In the genomic region with DNA sequence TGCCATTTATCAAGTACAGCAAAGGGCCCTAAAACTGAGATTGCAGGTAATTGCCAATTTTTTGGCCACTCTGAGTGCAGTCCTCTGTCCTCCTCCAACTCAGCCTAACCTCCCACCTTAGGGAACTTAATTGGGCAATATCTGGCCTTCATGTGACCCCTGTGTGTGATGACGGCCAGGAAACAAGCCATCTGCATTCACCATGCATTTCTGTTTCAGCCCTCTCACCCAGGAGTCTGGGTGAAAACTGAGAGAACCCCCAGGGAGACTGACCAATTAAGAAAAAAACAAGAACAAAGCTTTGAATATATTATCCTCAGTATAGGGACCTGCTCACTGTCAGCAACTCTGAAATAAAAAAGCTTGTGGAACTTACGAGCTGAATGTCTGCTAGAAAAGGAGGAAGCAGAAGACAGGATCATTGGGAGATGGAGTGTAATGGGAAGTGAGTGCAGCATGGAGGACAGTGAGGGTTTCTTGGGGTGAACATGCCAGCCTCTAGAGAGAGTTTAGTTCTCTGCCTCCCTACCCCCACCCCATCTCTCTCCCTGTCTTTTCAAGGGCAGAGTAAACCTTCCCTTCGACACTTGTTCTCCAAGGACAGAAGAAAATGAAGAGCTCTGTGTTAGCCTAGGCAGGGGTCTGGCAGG, we compare ENCODE assay signal across 8 cellular contexts. TPM values are rescaled to one million over a fixed set of nuclear protein-coding genes. Genes with fewer than 3 reads are reported as not detected.
DNase-seq lines count a peak whose midpoint lies in the region; ATAC-seq and TF ChIP-seq lines count a peak whose summit lies in the region.

No MANE protein-coding gene starts in this region.

- no peaks in the 10 kb centered on the region for H3K36me3 ChIP-seq in heart left ventricle
- no peaks in the 10 kb centered on the region for H3K36me3 ChIP-seq in stomach smooth muscle (ENCODE audit: control insufficient read depth in 2 of 2, insufficient read depth in 2 of 2, low read length in 2 of 2)

- intact Hi-C loops in heart left ventricle (cut with DNase I): no loop called here

- no peak for TF ChIP-seq POLR2A in heart left ventricle (IDR thresholded peaks at IDR 0.05)

- H3K4me3 ChIP-seq in heart left ventricle (peak overlapping the region in 4 of 12 donors; percentile 1 to 29 (median 17)), stomach smooth muscle (ENCODE audit: low read length in 2 of 2) (peak overlapping the region; percentile 35 to 50)

- 24 to 40% (median 31%) methylated on average over 3 of the region's 3 CpGs for WGBS in heart left ventricle, 4 donors

- ATAC-seq in heart left ventricle: peak; percentile 17 to 71 (median 67)
- no peak for ATAC-seq in HG03045 (IDR thresholded peaks at IDR 0.05; ENCODE audit: unreplicated experiment)

- TF ChIP-seq CTCF in heart left ventricle (IDR thresholded peaks at IDR 0.05): no peak
- no peak for TF ChIP-seq CTCF in GM20000 (IDR thresholded peaks at IDR 0.05; ENCODE audit: extremely low read depth, missing control alignments)

- H3K4me1 ChIP-seq in heart left ventricle (peaks cover 9 to 89% (median 57%) of the 10 kb centered on the region in 12 donors), stomach smooth muscle (ENCODE audit: control insufficient read depth, insufficient read depth, low read length) (peaks cover 16% of the 10 kb centered on the region)

- H3K27ac ChIP-seq in heart left ventricle: peak overlapping the region in 11 of 12 donors; percentile 44 to 82 (median 64)
- H3K27ac ChIP-seq in stomach smooth muscle (ENCODE audit: low read length): peak overlapping the region; percentile 69

- H3K27me3 ChIP-seq in heart left ventricle: no peaks in the 10 kb centered on the region
- H3K27me3 ChIP-seq in stomach smooth muscle (ENCODE audit: control insufficient read depth in 1 of 2, insufficient read depth in 2 of 2, low read length in 2 of 2): no peaks in the 10 kb centered on the region

- H3K9me3 ChIP-seq in heart left ventricle (no peaks in the 10 kb centered on the region), stomach smooth muscle (ENCODE audit: control insufficient read depth in 2 of 2, low read length in 2 of 2) (no peaks in the 10 kb centered on the region)

- H3K9ac ChIP-seq in stomach smooth muscle (ENCODE audit: low read length in 2 of 2): peak overlapping the region; percentile 22 to 34

- DNase-seq in NOMO-1 treated with DMSO at 0.1 percent for 48 hours (lab: John Stamatoyannopoulos, UW; ENCODE audit: unreplicated experiment): peak; percentile 50
- no peak for DNase-seq in NOMO-1 treated with dmso at 0.1 percent for 144 hours (lab: John Stamatoyannopoulos, UW; ENCODE audit: unreplicated experiment)
- DNase-seq in NCI-H69 (lab: John Stamatoyannopoulos, UW): peak; percentile 77
- peak in 1 of 5 donors; percentile 42 for DNase-seq in heart left ventricle
- no peak for DNase-seq in GM20000 (ENCODE audit: low spot score)
- DNase-seq in amniotic stem cell (lab: John Stamatoyannopoulos, UW): no peak

RNA-seq across cellular contexts. Expression of gene MAPRE2, which starts 9.6 kb away (rescaled TPM):
- 100 to 1,000 TPM in 8 of 9 donors, 10 to 100 TPM in 1; 80.2 to 190 (median 137) TPM for total RNA-seq in heart left ventricle
- 100 to 1,000 TPM in 1 of 2 donors, 10 to 100 TPM in 1; 36.4 to 138 TPM for polyA plus RNA-seq in heart left ventricle

Comparison
In these comparisons a context has a peak if more than half of its experiments do, and no peak if none do; other contexts are left out.
1. DNase-seq: peak in NOMO-1 treated with DMSO at 0.1 percent for 48 hours (single experiment) and NCI-H69 (single experiment); none in NOMO-1 treated with dmso at 0.1 percent for 144 hours (single experiment), GM20000 (single experiment) and amniotic stem cell (single experiment).